Comparison of ENCODE assay signal across 19 cellular contexts in the genomic region with DNA sequence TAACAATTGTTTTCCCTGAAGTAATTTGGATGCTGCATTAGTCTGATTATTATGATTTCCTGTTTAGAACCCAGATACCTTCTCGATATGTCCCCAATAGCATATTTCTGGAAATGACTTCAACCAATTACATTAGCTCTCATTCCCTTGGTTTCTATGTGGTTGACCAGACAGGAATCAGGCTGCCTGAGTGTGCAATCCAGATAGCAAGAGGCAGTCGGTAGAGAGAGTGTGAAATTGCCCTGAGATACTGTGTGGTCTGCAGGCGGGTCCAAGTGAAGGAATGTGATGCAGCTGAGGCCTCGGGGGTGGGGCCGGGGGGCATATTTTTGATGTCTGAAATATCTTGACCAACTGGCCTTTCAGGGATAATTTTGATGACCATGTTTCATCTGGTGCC.
DNase-seq lines count a peak whose midpoint lies in the region; ATAC-seq and TF ChIP-seq lines count a peak whose summit lies in the region.
"Had no signal": no experiment of that assay in that cellular context is flagged by ENCODE, and none has a peak within 500 bp of the region (broad histone marks: within the 10 kb centered on the region; RNA-seq: fewer than 3 reads in every experiment).

No MANE protein-coding gene starts in this region.

- 91% methylated on average over 5 of the region's 5 CpGs; no CpG with 5 or more reads in 1 of the 2 experiments for WGBS in endodermal cell (ENCODE audit: insufficient coverage in 1 of 2, insufficient read length in 1 of 2), 2 experiments
- 39 to 55% (median 54%) methylated on average over 5 of the region's 5 CpGs for WGBS in psoas muscle, 3 donors

- H3K27me3 Mint-ChIP-seq in endodermal cell (ENCODE audit: insufficient read depth) = peaks cover 8% of the 10 kb centered on the region
- H3K27me3 Mint-ChIP-seq: stimulated activated memory B cell treated with anti-CD40 and anti-IgM and Interleukin-4, amounts not matched to agents 10 μg/mL and 1 μg/mL and 100 μg/mL, for 72 hours had no signal

- H3K27ac ChIP-seq in SJCRH30 = peak overlapping the region; percentile 90
- H3K27ac ChIP-seq in endodermal cell (ENCODE audit: low read depth, low read length) = peak overlapping the region; percentile 52
- H3K27ac ChIP-seq in psoas muscle = peak overlapping the region; percentile 72
- H3K27ac ChIP-seq: vagina had no signal

- H3K4me1 Mint-ChIP-seq in endodermal cell = peaks cover 23% of the 10 kb centered on the region

- H3K4me3 Mint-ChIP-seq in endodermal cell = no peak overlapping the region
- H3K4me3 Mint-ChIP-seq: activated CD4-positive, alpha-beta T cell treated with anti-CD3 and anti-CD28 coated beads, Interleukin-2, amount 10 ng/mL, durations not matched to agents 7 days and 5 days; CD4-positive, CD25-positive, alpha-beta regulatory T cell; H9; stimulated activated memory B cell treated with anti-CD40 and anti-IgM and Interleukin-4, amounts not matched to agents 10 μg/mL and 1 μg/mL and 100 μg/mL, for 72 hours; T-helper 1 cell treated with Interleukin-12 subunit alpha and Interleukin-12 subunit beta and Interleukin-4 antibody, amounts not matched to agents 30 μg/mL and 1 μg/mL, for 36 hours had no signal

- H3K4me3 ChIP-seq in SJCRH30 (no peak overlapping the region), endodermal cell (ENCODE audit: low read length) (no peak overlapping the region), psoas muscle (no peak overlapping the region)
- H3K4me3 ChIP-seq: vagina had no signal

- ATAC-seq in psoas muscle (peak in 2 of 4 donors; percentile 20 to 44), GM21367 (IDR thresholded peaks at IDR 0.05; ENCODE audit: unreplicated experiment) (no peak)
- ATAC-seq: stimulated activated memory B cell treated with anti-CD40 and anti-IgM and Interleukin-4, amounts not matched to agents 10 μg/mL and 1 μg/mL and 100 μg/mL, for 72 hours had no signal

- H3K36me3 ChIP-seq in SJCRH30 (no peaks in the 10 kb centered on the region), endodermal cell (ENCODE audit: control insufficient read depth, insufficient read depth, low read length) (no peaks in the 10 kb centered on the region), psoas muscle (ENCODE audit: insufficient read depth in 1 of 2, low read depth in 1 of 2) (no peaks in the 10 kb centered on the region)
- H3K36me3 ChIP-seq: vagina had no signal

- no peaks in the 10 kb centered on the region for H3K27me3 ChIP-seq in SJCRH30
- no peaks in the 10 kb centered on the region for H3K27me3 ChIP-seq in endodermal cell (ENCODE audit: control insufficient read depth, insufficient read depth, low read length, poor library complexity, severe bottlenecking)
- no peaks in the 10 kb centered on the region for H3K27me3 ChIP-seq in psoas muscle (ENCODE audit: insufficient read depth in 3 of 3, low read length in 2 of 3)
- H3K27me3 ChIP-seq: vagina had no signal

- DNase-seq in GM03348 (ENCODE audit: low spot score) (peak; percentile 32), SJCRH30 (peak; percentile 65 to 76), endodermal cell (no peak), psoas muscle (no peak), cardiac septum (ENCODE audit: low spot score) (no peak), NCI-H128 (lab: John Stamatoyannopoulos, UW; ENCODE audit: unreplicated experiment) (no peak), NCI-H2227 (lab: John Stamatoyannopoulos, UW; ENCODE audit: unreplicated experiment) (no peak)
- DNase-seq: activated CD4-positive, alpha-beta T cell treated with anti-CD3 and anti-CD28 coated beads, Interleukin-2, amount 10 ng/mL, durations not matched to agents 7 days and 5 days; CD4-positive, CD25-positive, alpha-beta regulatory T cell; effector CD4-positive, alpha-beta T cell; H9; NCI-H1092; NCI-H345; retina; stimulated activated CD4-positive, alpha-beta T cell treated with anti-CD3 and anti-CD28 coated beads, Interleukin-4, amount 100 ng/mL, for 4 hours had no signal

- H3K27ac Mint-ChIP-seq in endodermal cell = no peak overlapping the region
- H3K27ac Mint-ChIP-seq: activated CD4-positive, alpha-beta T cell treated with anti-CD3 and anti-CD28 coated beads, Interleukin-2, amount 10 ng/mL, durations not matched to agents 7 days and 5 days; CD4-positive, CD25-positive, alpha-beta regulatory T cell; H9; stimulated activated memory B cell treated with anti-CD40 and anti-IgM and Interleukin-4, amounts not matched to agents 10 μg/mL and 1 μg/mL and 100 μg/mL, for 72 hours; T-helper 1 cell treated with Interleukin-12 subunit alpha and Interleukin-12 subunit beta and Interleukin-4 antibody, amounts not matched to agents 30 μg/mL and 1 μg/mL, for 36 hours had no signal

- H3K9me3 Mint-ChIP-seq in endodermal cell = no peaks in the 10 kb centered on the region
- H3K9me3 Mint-ChIP-seq: activated CD4-positive, alpha-beta T cell treated with anti-CD3 and anti-CD28 coated beads, Interleukin-2, amount 10 ng/mL, durations not matched to agents 7 days and 5 days; CD4-positive, CD25-positive, alpha-beta regulatory T cell; H9; stimulated activated memory B cell treated with anti-CD40 and anti-IgM and Interleukin-4, amounts not matched to agents 10 μg/mL and 1 μg/mL and 100 μg/mL, for 72 hours; T-helper 1 cell treated with Interleukin-12 subunit alpha and Interleukin-12 subunit beta and Interleukin-4 antibody, amounts not matched to agents 30 μg/mL and 1 μg/mL, for 36 hours had no signal

- TF ChIP-seq CTCF in endodermal cell (conservative IDR thresholded peaks at IDR 0.05) (no peak), psoas muscle (IDR thresholded peaks at IDR 0.05) (no peak)

- H3K4me1 ChIP-seq in SJCRH30 = peaks cover 47% of the 10 kb centered on the region
- peaks cover 4% of the 10 kb centered on the region for H3K4me1 ChIP-seq in endodermal cell (ENCODE audit: control insufficient read depth, insufficient read depth, low read length)
- H3K4me1 ChIP-seq in psoas muscle = peaks cover 26% of the 10 kb centered on the region

- intact Hi-C loops in psoas muscle (cut with DNase I) = no loop called here
- intact Hi-C loops in cardiac septum (cut with DNase I) = no loop called here

- no peak overlapping the region for H3K9ac ChIP-seq in endodermal cell (ENCODE audit: extremely low read depth, low read length, poor library complexity, severe bottlenecking)

- no peaks in the 10 kb centered on the region for H3K9me3 ChIP-seq in SJCRH30 (replicated peaks)
- no peaks in the 10 kb centered on the region for H3K9me3 ChIP-seq in endodermal cell (ENCODE audit: control insufficient read depth, low read length)
- H3K9me3 ChIP-seq in psoas muscle = no peaks in the 10 kb centered on the region
- H3K9me3 ChIP-seq: vagina had no signal

- H3K36me3 Mint-ChIP-seq in endodermal cell (ENCODE audit: low read depth) = no peaks in the 10 kb centered on the region
- H3K36me3 Mint-ChIP-seq: CD4-positive, CD25-positive, alpha-beta regulatory T cell; stimulated activated memory B cell treated with anti-CD40 and anti-IgM and Interleukin-4, amounts not matched to agents 10 μg/mL and 1 μg/mL and 100 μg/mL, for 72 hours had no signal

Comparison
In these comparisons a context has a peak if more than half of its experiments do, and no peak if none do; other contexts are left out.
1. DNase-seq: peak in GM03348 (single experiment) and SJCRH30 (2 of 2); none in endodermal cell (single experiment), psoas muscle (0 of 2), cardiac septum (single experiment), NCI-H128 (single experiment) and NCI-H2227 (single experiment).
2. Peak in every context shown above with its lines, with median percentiles within 50 percentile points of each other: H3K27ac ChIP-seq.